8 cellular contexts compared by ENCODE assay signal in the genomic region with DNA sequence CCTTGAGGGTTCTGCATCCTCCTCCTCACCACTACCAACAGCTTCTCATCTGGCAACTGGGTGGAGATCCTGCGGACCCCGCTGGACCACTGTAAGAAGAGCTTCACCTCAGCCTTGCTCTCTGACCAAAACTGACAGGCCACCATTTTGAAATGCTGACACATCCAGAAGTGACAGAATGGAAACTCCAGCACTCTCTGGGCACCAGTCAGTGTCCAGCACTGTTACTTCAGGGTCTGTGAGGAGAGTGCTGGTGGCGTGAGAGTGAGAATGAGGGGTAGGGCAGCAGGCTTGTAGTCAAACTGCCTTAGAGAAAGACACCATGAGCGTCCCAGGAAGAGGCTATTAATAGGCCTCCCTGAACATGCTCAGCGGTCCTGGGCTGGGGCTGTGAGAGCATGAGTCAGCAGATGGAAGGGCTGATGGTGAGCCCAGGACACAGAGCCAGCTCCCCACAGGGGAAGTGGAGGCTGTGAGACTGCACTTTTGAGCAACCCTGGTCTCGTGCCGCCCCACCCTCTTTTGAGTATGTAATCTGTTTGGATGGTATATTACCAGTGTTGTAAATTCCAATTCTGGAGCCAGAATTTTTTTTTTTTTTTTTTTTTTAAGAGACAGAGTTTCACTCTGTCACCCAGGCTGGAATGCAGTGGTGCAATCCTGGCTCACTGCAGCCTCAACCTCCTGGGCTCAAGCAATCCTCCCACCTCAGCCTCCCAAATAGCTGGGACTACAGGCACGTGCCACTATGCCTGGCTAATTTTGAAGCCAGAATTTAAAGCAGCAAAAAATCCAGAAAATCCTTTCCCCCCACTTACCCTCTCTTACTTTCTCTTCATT. TPM values are rescaled to one million over a fixed set of nuclear protein-coding genes. Genes with fewer than 3 reads are reported as not detected.
DNase-seq lines count a peak whose midpoint lies in the region; ATAC-seq and TF ChIP-seq lines count a peak whose summit lies in the region.

No MANE protein-coding gene starts in this region.

- 60% methylated on average over 4 of the region's 8 CpGs for WGBS in right lobe of liver (ENCODE audit: insufficient coverage, low coverage, low lambda C conversion rate, missing lambda C conversion rate)
- 91 to 92% methylated on average over 2 to 8 of the region's 8 CpGs for WGBS in endodermal cell (ENCODE audit: insufficient coverage in 1 of 2, insufficient read length in 1 of 2), 2 experiments

- H3K9me3 ChIP-seq in right lobe of liver: no peaks in the 10 kb centered on the region
- H3K9me3 ChIP-seq in endodermal cell (ENCODE audit: control insufficient read depth, low read length): no peaks in the 10 kb centered on the region

- no peaks in the 10 kb centered on the region for H3K27me3 ChIP-seq in right lobe of liver
- H3K27me3 ChIP-seq in endodermal cell (ENCODE audit: control insufficient read depth, insufficient read depth, low read length, poor library complexity, severe bottlenecking): peaks cover 6% of the 10 kb centered on the region

- H3K36me3 Mint-ChIP-seq in endodermal cell (ENCODE audit: low read depth): no peaks in the 10 kb centered on the region

- H3K4me3 ChIP-seq in AG10803 (ENCODE audit: low read length): no peak overlapping the region
- H3K4me3 ChIP-seq in right lobe of liver: no peak overlapping the region
- H3K4me3 ChIP-seq in endodermal cell (ENCODE audit: low read length): no peak overlapping the region

- H3K27ac ChIP-seq in right lobe of liver (peak overlapping the region in 1 of 3 donors; percentile 21), endodermal cell (ENCODE audit: low read depth, low read length) (no peak overlapping the region)

- DNase-seq in AG10803 (ENCODE audit: low read depth): peak; percentile 98
- peak; percentile 81 to 83 for DNase-seq in Kasumi-1 (lab: John Stamatoyannopoulos, UW)
- peak; percentile 66 for DNase-seq in brain pericyte (ENCODE audit: low read depth, low spot score)
- peak; percentile 65 to 77 (median 76) for DNase-seq in right lobe of liver
- DNase-seq in ureter (ENCODE audit: low spot score): peak; percentile 80
- no peak for DNase-seq in endodermal cell
- DNase-seq in activated effector memory CD4-positive, alpha-beta T cell treated with anti-CD3 and anti-CD28 coated beads, Interleukin-2, amount 50 U/mL, for 16 hours: no peak
- DNase-seq in germinal center (ENCODE audit: low spot score): no peak

- TF ChIP-seq CTCF in AG10803 (conservative IDR thresholded peaks at IDR 0.05; ENCODE audit: low read length): no peak
- no peak for TF ChIP-seq CTCF in right lobe of liver (IDR thresholded peaks at IDR 0.05)
- no peak for TF ChIP-seq CTCF in endodermal cell (conservative IDR thresholded peaks at IDR 0.05)

- H3K27me3 Mint-ChIP-seq in endodermal cell (ENCODE audit: insufficient read depth): peaks cover 6% of the 10 kb centered on the region

- H3K4me1 Mint-ChIP-seq in endodermal cell: peaks cover 3% of the 10 kb centered on the region

- H3K9me3 Mint-ChIP-seq in endodermal cell: no peaks in the 10 kb centered on the region

- H3K9ac ChIP-seq in endodermal cell (ENCODE audit: extremely low read depth, low read length, poor library complexity, severe bottlenecking): no peak overlapping the region

- intact Hi-C loops in right lobe of liver (cut with DNase I): no loop called here

- H3K4me1 ChIP-seq in right lobe of liver: peaks cover 0 to 32% (median 13%) of the 10 kb centered on the region in 4 donors
- H3K4me1 ChIP-seq in endodermal cell (ENCODE audit: control insufficient read depth, insufficient read depth, low read length): no peaks in the 10 kb centered on the region

- no peak overlapping the region for H3K27ac Mint-ChIP-seq in endodermal cell

- peak; percentile 5 to 57 (median 46) for ATAC-seq in right lobe of liver

- no peaks in the 10 kb centered on the region for H3K36me3 ChIP-seq in right lobe of liver
- no peaks in the 10 kb centered on the region for H3K36me3 ChIP-seq in endodermal cell (ENCODE audit: control insufficient read depth, insufficient read depth, low read length)

- H3K4me3 Mint-ChIP-seq in endodermal cell: no peak overlapping the region

- no peak for TF ChIP-seq POLR2A in right lobe of liver (IDR thresholded peaks at IDR 0.05)

RNA-seq across cellular contexts. Expression of a gene that starts 34.4 kb away (rescaled TPM):
- 10 to 100 TPM; 23.2 to 72.9 (median 48.2) TPM for total RNA-seq in right lobe of liver
- 28.9 TPM for total RNA-seq in ureter
- total RNA-seq in endodermal cell: 10 to 100 TPM in 1 of 2 donors, 1 to 10 TPM in 1; 9.0 to 14.0 TPM
- 12.3 TPM for polyA plus RNA-seq in endodermal cell (2013, experiment 1 of 2)
- 11.4 TPM for polyA plus RNA-seq in endodermal cell (2013, experiment 2 of 2)

Comparison
In these comparisons a context has a peak if more than half of its experiments do, and no peak if none do; other contexts are left out.
1. DNase-seq: peak in AG10803 (single experiment), Kasumi-1 (2 of 2), brain pericyte (single experiment), right lobe of liver (3 of 3) and ureter (single experiment); none in endodermal cell (single experiment), activated effector memory CD4-positive, alpha-beta T cell treated with anti-CD3 and anti-CD28 coated beads, Interleukin-2, amount 50 U/mL, for 16 hours (single experiment) and germinal center (single experiment).